ENCODE assay signal across 11 cellular contexts in the genomic region with DNA sequence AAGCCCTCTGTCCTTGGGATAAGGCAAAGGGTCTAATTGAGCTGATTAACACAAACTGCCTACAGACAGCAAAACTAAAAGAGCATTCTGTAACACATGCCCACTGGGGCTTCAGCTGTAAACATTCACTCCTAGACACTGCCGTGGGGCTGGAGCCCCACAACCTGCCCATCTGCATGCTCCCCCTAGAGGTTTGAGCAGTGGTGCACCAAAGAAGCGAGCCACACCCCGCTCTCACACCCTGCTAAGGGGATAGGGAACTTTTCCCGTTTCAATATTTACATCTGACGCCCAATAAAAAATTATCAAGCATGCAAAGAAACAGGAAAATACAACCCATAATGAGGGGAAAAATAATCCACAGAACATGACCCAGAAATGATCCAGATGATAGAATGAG. TPM values are rescaled to one million over a fixed set of nuclear protein-coding genes. Genes with fewer than 3 reads are reported as not detected.
A peak's percentile ranks its signal among the peaks of the same experiment; 100 is the strongest.
DNase-seq lines count a peak whose midpoint lies in the region; ATAC-seq and TF ChIP-seq lines count a peak whose summit lies in the region.
"Had no signal": no experiment of that assay in that cellular context is flagged by ENCODE, and none has a peak within 500 bp of the region (broad histone marks: within the 10 kb centered on the region; RNA-seq: fewer than 3 reads in every experiment).

No MANE protein-coding gene starts in this region.

- WGBS in suprapubic skin = 28% methylated on average over 5 of the region's 5 CpGs

- H3K4me1 ChIP-seq in PC-3 (ENCODE audit: insufficient read depth, low read length) (0 out of 2 replicates have a peak, but pooled peaks cover 5% of the 10 kb centered on the region), suprapubic skin (peaks cover 4% of the 10 kb centered on the region)
- H3K4me1 ChIP-seq: SJSA1 had no signal

- no peak for TF ChIP-seq EP300 in suprapubic skin (IDR thresholded peaks at IDR 0.05)

- H3K36me3 ChIP-seq in PC-3 (ENCODE audit: low read depth, low read length) = no peaks in the 10 kb centered on the region
- H3K36me3 ChIP-seq in suprapubic skin = no peaks in the 10 kb centered on the region
- H3K36me3 ChIP-seq: SJSA1 had no signal

- no peak for DNase-seq in AG04450 (ENCODE audit: low read depth, low spot score)
- DNase-seq in ELF-1 (ENCODE audit: low read depth, low spot score) = peak; percentile 37
- DNase-seq in PC-3 = peak; percentile 48
- DNase-seq in epithelial cell of prostate (ENCODE audit: low read depth, low spot score) = no peak
- DNase-seq in suprapubic skin (ENCODE audit: low spot score in 2 of 2) = no peak
- no peak for DNase-seq in AG08396 (ENCODE audit: low spot score)
- no peak for DNase-seq in G401 (ENCODE audit: low spot score)
- DNase-seq: central memory CD4-positive, alpha-beta T cell had no signal

- no peak overlapping the region for H3K9ac ChIP-seq in PC-3 (ENCODE audit: low read length)

- TF ChIP-seq CTCF in AG04450 (IDR thresholded peaks at IDR 0.05; ENCODE audit: low read depth, low read length) = peak; percentile 48
- TF ChIP-seq CTCF in PC-3 (conservative IDR thresholded peaks at IDR 0.05; ENCODE audit: low read depth, low read length) = peak; percentile 61
- TF ChIP-seq CTCF in suprapubic skin (IDR thresholded peaks at IDR 0.05) = no peak

- H3K27me3 ChIP-seq in AG04450 (ENCODE audit: control insufficient read depth, insufficient read depth, low read length) = peaks cover 3% of the 10 kb centered on the region
- H3K27me3 ChIP-seq in PC-3 (ENCODE audit: low read length) = no peaks in the 10 kb centered on the region
- H3K27me3 ChIP-seq in suprapubic skin = no peaks in the 10 kb centered on the region
- H3K27me3 ChIP-seq: SJSA1 had no signal

- POLR2A ChIA-PET in AG04450 (lab: Yijun Ruan, JAX) (interaction anchor here (1.8 kb wide), 1 partner anchor 168 kb away, joined by 3 read pairs; no protein-coding TSS in a partner anchor), PC-3 (lab: Charles Lee; ENCODE audit: unreplicated experiment) (no interaction called here)

- H2AFZ ChIP-seq in PC-3 (ENCODE audit: low read length) = peak overlapping the region; percentile 86

- peak overlapping the region; percentile 75 for H3K4me2 ChIP-seq in PC-3 (ENCODE audit: low read length)

- H3K27ac ChIP-seq in AG04450 (ENCODE audit: low read depth, low read length) (no peak overlapping the region), PC-3 (ENCODE audit: low read length) (no peak overlapping the region), epithelial cell of prostate (peak overlapping the region; percentile 9), suprapubic skin (no peak overlapping the region)
- H3K27ac ChIP-seq: SJSA1 had no signal

- H3K9me3 ChIP-seq in AG04450 (ENCODE audit: control insufficient read depth, insufficient read depth, low read length) (no peaks in the 10 kb centered on the region), PC-3 (ENCODE audit: low read length) (no peaks in the 10 kb centered on the region), suprapubic skin (no peaks in the 10 kb centered on the region)
- H3K9me3 ChIP-seq: SJSA1 had no signal

- H4K20me1 ChIP-seq in PC-3 (ENCODE audit: low read length) = no peaks in the 10 kb centered on the region

- H3K9me2 ChIP-seq in PC-3 (replicated peaks; ENCODE audit: low read length) = no peaks in the 10 kb centered on the region

- in situ Hi-C loops in G401 (cut with HindIII; ENCODE audit: low sequenced_read_pairs) = no loop called here

- CTCF ChIA-PET in AG04450 (lab: Charles Lee) = interaction anchor here (0.6 to 2.6 kb wide), 16 partner anchors 8 to 236 kb away, joined by 3 to 26 read pairs (median 6); partner anchors contain the start of genes RIBC1 and SMC1A
- CTCF ChIA-PET in PC-3 (lab: Charles Lee) = interaction anchor here (0.7 to 1.6 kb wide), 4 partner anchors 23 to 414 kb away, joined by 3 to 16 read pairs (median 7); partner anchors contain the start of genes RIBC1 and SMC1A

- ATAC-seq in PC-3 (peak; percentile 73), HG03280 (IDR thresholded peaks at IDR 0.05; ENCODE audit: unreplicated experiment) (no peak)
- ATAC-seq: left lobe of liver had no signal

- H3K4me3 ChIP-seq in AG04450 (ENCODE audit: low read depth, low read length) = no peak overlapping the region
- 0 out of 2 replicates have a peak overlapping the region, but pooled peaks have one; percentile 14 for H3K4me3 ChIP-seq in PC-3 (ENCODE audit: low read length)
- H3K4me3 ChIP-seq in suprapubic skin = no peak overlapping the region
- H3K4me3 ChIP-seq: SJSA1 had no signal

- no peaks in the 10 kb centered on the region for H3F3A ChIP-seq in PC-3 (ENCODE audit: low read length, unreplicated experiment)

- intact Hi-C loops in PC-3 (cut with micrococcal nuclease) = no loop called here

- TF ChIP-seq POLR2A in suprapubic skin (IDR thresholded peaks at IDR 0.05) = no peak

- no peaks in the 10 kb centered on the region for H3K79me2 ChIP-seq in PC-3 (ENCODE audit: low read length)

- no TSS peak for BruUV-seq in PC-3 (replicated peaks; lab: Mats Ljungman, UMichigan)

RNA-seq across cellular contexts. Expression of gene HSD17B10, which starts 46.9 kb away (rescaled TPM):
- polyA plus RNA-seq in AG04450 (2011; rRNA removed) = 87.4 and 113 TPM in 2 replicates
- polyA minus RNA-seq in AG04450 (2011; rRNA and poly(A)+ RNA removed) = 54.8 and 65.2 TPM in 2 replicates
- 181 and 191 TPM in 2 replicates for total RNA-seq in PC-3 (2014; rRNA removed)
- total RNA-seq in suprapubic skin = 100 to 1,000 TPM in 1 of 4 donors, 10 to 100 TPM in 3; 46.6 to 106 (median 93.6) TPM
- 190 and 203 TPM in 2 replicates for total RNA-seq in G401 (2014; rRNA removed; shearing (Covaris generic))

RNA-seq across cellular contexts. Expression of gene RIBC1, which starts 58.4 kb away (rescaled TPM):
- 0.26 and 0.31 TPM in 2 replicates for polyA plus RNA-seq in AG04450 (2011; rRNA removed)
- polyA minus RNA-seq in AG04450 (2011; rRNA and poly(A)+ RNA removed) = 0.23 TPM in 1 of 2 replicates, not detected in the other
- 0.29 and 1.6 TPM in 2 replicates for total RNA-seq in PC-3 (2014; rRNA removed)
- total RNA-seq in suprapubic skin = under 1 TPM in 3 of 4 donors, not detected in 1; 0.34 to 0.56 (median 0.38) TPM
- 1.4 and 3.5 TPM in 2 replicates for total RNA-seq in G401 (2014; rRNA removed; shearing (Covaris generic))

RNA-seq across cellular contexts. Expression of gene SMC1A, which starts 58.6 kb away (rescaled TPM):
- polyA plus RNA-seq in AG04450 (2011; rRNA removed) = 21.3 and 25.3 TPM in 2 replicates
- polyA minus RNA-seq in AG04450 (2011; rRNA and poly(A)+ RNA removed) = 28.5 and 29.5 TPM in 2 replicates
- 47.6 and 48.1 TPM in 2 replicates for total RNA-seq in PC-3 (2014; rRNA removed)
- 10 to 100 TPM; 28.9 to 33.9 (median 32.2) TPM for total RNA-seq in suprapubic skin
- 5.7 and 24.8 TPM in 2 replicates for total RNA-seq in G401 (2014; rRNA removed; shearing (Covaris generic))

Comparison
In these comparisons a context has a peak if more than half of its experiments do, and no peak if none do; other contexts are left out.
1. DNase-seq: peak in ELF-1 (single experiment) and PC-3 (single experiment); none in AG04450 (single experiment), epithelial cell of prostate (single experiment), suprapubic skin (0 of 2), AG08396 (single experiment) and G401 (single experiment).
2. CTCF ChIP-seq: peak in AG04450 (single experiment) and PC-3 (single experiment); none in suprapubic skin (0 of 2).